Comparison of ENCODE assay signal across 13 cellular contexts in genomic region chr15:38886315-38887163, GRCh38.
DNase-seq lines count a peak whose midpoint lies in the region; ATAC-seq and TF ChIP-seq lines count a peak whose summit lies in the region.
"Had no signal": no experiment of that assay in that cellular context is flagged by ENCODE, and none has a peak within 500 bp of the region (broad histone marks: within the 10 kb centered on the region; RNA-seq: fewer than 3 reads in every experiment).

No MANE protein-coding gene starts in this region.

- H3K4me1 ChIP-seq in GM23248 (ENCODE audit: insufficient read depth) (peaks cover 47% of the 10 kb centered on the region), PC-3 (ENCODE audit: insufficient read depth, low read length) (peaks cover 16% of the 10 kb centered on the region), esophagus muscularis mucosa (peaks cover 0 to 51% (median 44%) of the 10 kb centered on the region in 4 donors), neuronal stem cell (ENCODE audit: control insufficient read depth in 2 of 2, insufficient read depth in 1 of 2, low read depth in 1 of 2, low read length in 2 of 2) (no peaks in the 10 kb centered on the region)

- H3K27me3 ChIP-seq in GM23248 (replicated peaks; ENCODE audit: insufficient read depth) (no peaks in the 10 kb centered on the region), PC-3 (ENCODE audit: low read length) (no peaks in the 10 kb centered on the region), esophagus muscularis mucosa (no peaks in the 10 kb centered on the region), neuronal stem cell (ENCODE audit: control insufficient read depth in 3 of 3, insufficient read depth in 3 of 3, low read depth in 1 of 3, low read length in 3 of 3) (no peaks in the 10 kb centered on the region)
- H3K27me3 ChIP-seq: tibial nerve had no signal

- no peak overlapping the region for H3K18ac ChIP-seq in neuronal stem cell (ENCODE audit: low read length)

- H4K91ac ChIP-seq in neuronal stem cell (ENCODE audit: low read depth, low read length, poor library complexity) = no peak overlapping the region

- peak overlapping the region; percentile 65 for H3K4me3 ChIP-seq in GM23248
- H3K4me3 ChIP-seq in PC-3 (ENCODE audit: low read length) = no peak overlapping the region
- H3K4me3 ChIP-seq in esophagus muscularis mucosa = no peak overlapping the region
- peak overlapping the region; percentile 30 for H3K4me3 ChIP-seq in skeletal muscle cell (ENCODE audit: low read depth, low read length)
- no peak overlapping the region for H3K4me3 ChIP-seq in neuronal stem cell (ENCODE audit: low read length in 2 of 2)
- H3K4me3 ChIP-seq: tibial nerve had no signal

- H3K9ac ChIP-seq in GM23248 (peak overlapping the region; percentile 75), PC-3 (ENCODE audit: low read length) (no peak overlapping the region), neuronal stem cell (ENCODE audit: low read depth, low read length, poor library complexity) (no peak overlapping the region)
- H3K9ac ChIP-seq: parathyroid adenoma had no signal

- peak overlapping the region; percentile 72 for H3K4me2 ChIP-seq in GM23248 (ENCODE audit: unreplicated experiment)
- peak overlapping the region; percentile 46 for H3K4me2 ChIP-seq in PC-3 (ENCODE audit: low read length)
- H3K4me2 ChIP-seq in neuronal stem cell (ENCODE audit: insufficient read depth, low read length, poor library complexity, severe bottlenecking) = no peak overlapping the region

- H4K20me1 ChIP-seq in GM23248 (ENCODE audit: insufficient read depth) = no peaks in the 10 kb centered on the region
- H4K20me1 ChIP-seq in PC-3 (ENCODE audit: low read length) = no peaks in the 10 kb centered on the region

- no peak overlapping the region for H2BK5ac ChIP-seq in neuronal stem cell (ENCODE audit: low read length)

- POLR2A ChIA-PET in PC-3 (lab: Charles Lee; ENCODE audit: unreplicated experiment) = no interaction called here

- H4K8ac ChIP-seq in neuronal stem cell (ENCODE audit: low read depth, low read length) = no peak overlapping the region

- 35 to 48% methylated on average over 2 of the region's 2 CpGs for WGBS in GM23248 (ENCODE audit: low coverage in 1 of 2, low lambda C conversion rate in 2 of 2, missing lambda C conversion rate in 2 of 2), 2 experiments
- WGBS in esophagus muscularis mucosa = 94% methylated on average over 1 of the region's 2 CpGs
- WGBS in neuronal stem cell (ENCODE audit: extremely low coverage in 2 of 2, insufficient read length in 2 of 2, insufficient replicate concordance in 1 of 2), 2 donors = no CpG with 5 or more reads among the region's 2 CpGs

- no peak overlapping the region for H3K14ac ChIP-seq in neuronal stem cell (ENCODE audit: low read length)

- in situ Hi-C loops in GM23248 (cut with MboI) = no loop called here

- no peak overlapping the region for H3K23ac ChIP-seq in neuronal stem cell (ENCODE audit: low read depth, low read length, poor library complexity)

- H3K27ac ChIP-seq in GM23248 = peak overlapping the region; percentile 97
- peak overlapping the region; percentile 7; the same call in 1 of the 2 replicates for H3K27ac ChIP-seq in PC-3 (ENCODE audit: low read length)
- peak overlapping the region in 1 of 4 donors; percentile 66 for H3K27ac ChIP-seq in esophagus muscularis mucosa (replicated peaks in 1 of 4)
- no peak overlapping the region for H3K27ac ChIP-seq in neuronal stem cell (replicated peaks; ENCODE audit: low read length)
- H3K27ac ChIP-seq: parathyroid adenoma had no signal

- no peak overlapping the region for H2BK12ac ChIP-seq in neuronal stem cell (ENCODE audit: low read length)

- no peak for TF ChIP-seq CTCF in PC-3 (conservative IDR thresholded peaks at IDR 0.05; ENCODE audit: low read depth, low read length)
- TF ChIP-seq CTCF in esophagus muscularis mucosa (IDR thresholded peaks at IDR 0.05) = no peak

- no peak overlapping the region for H3K4ac ChIP-seq in neuronal stem cell (ENCODE audit: low read length)

- intact Hi-C loops in PC-3 (cut with micrococcal nuclease) = no loop called here
- intact Hi-C loops in esophagus muscularis mucosa (cut with DNase I) = loop anchor here (10.0 kb wide), 1 partner anchor 108 kb away; no protein-coding TSS in a partner anchor
- intact Hi-C loops in sciatic nerve (cut with DNase I) = no loop called here

- H2BK15ac ChIP-seq in neuronal stem cell (ENCODE audit: low read length) = no peak overlapping the region

- BruUV-seq in PC-3 (replicated peaks; lab: Mats Ljungman, UMichigan) = no TSS peak

- H3K36me3 ChIP-seq in GM23248 (ENCODE audit: low read depth) = no peaks in the 10 kb centered on the region
- H3K36me3 ChIP-seq in PC-3 (ENCODE audit: low read depth, low read length) = no peaks in the 10 kb centered on the region
- H3K36me3 ChIP-seq in esophagus muscularis mucosa = no peaks in the 10 kb centered on the region
- H3K36me3 ChIP-seq in neuronal stem cell (replicated peaks in 1 of 2; ENCODE audit: control insufficient read depth in 2 of 2, insufficient read depth in 2 of 2, low read length in 2 of 2) = no peaks in the 10 kb centered on the region
- H3K36me3 ChIP-seq: tibial nerve had no signal

- H3F3A ChIP-seq in GM23248 (ENCODE audit: insufficient read depth) (peaks cover 65% of the 10 kb centered on the region), PC-3 (ENCODE audit: low read length, unreplicated experiment) (no peaks in the 10 kb centered on the region)

- TF ChIP-seq EP300 in esophagus muscularis mucosa (IDR thresholded peaks at IDR 0.05) = peak; percentile 22

- CTCF ChIA-PET in PC-3 (lab: Charles Lee) = no interaction called here

- H2AK5ac ChIP-seq in neuronal stem cell (ENCODE audit: low read depth, low read length) = no peak overlapping the region

- no peak overlapping the region for H2BK120ac ChIP-seq in neuronal stem cell (ENCODE audit: low read depth, low read length)

- H3K9me2 ChIP-seq in GM23248 (ENCODE audit: insufficient read depth) (no peaks in the 10 kb centered on the region), PC-3 (replicated peaks; ENCODE audit: low read length) (no peaks in the 10 kb centered on the region)

- H2AFZ ChIP-seq in GM23248 = peak overlapping the region; percentile 41; the same call in 1 of the 2 replicates
- H2AFZ ChIP-seq in PC-3 (ENCODE audit: low read length) = peak overlapping the region; percentile 45
- no peak overlapping the region for H2AFZ ChIP-seq in neuronal stem cell (ENCODE audit: low read length)
- H2AFZ ChIP-seq: parathyroid adenoma had no signal

- DNase-seq in GM23248 = peak; percentile 88
- DNase-seq in PC-3 = peak; percentile 85
- no peak for DNase-seq in esophagus muscularis mucosa (ENCODE audit: extremely low spot score)
- peak; percentile 83 for DNase-seq in skeletal muscle cell (ENCODE audit: low read depth)
- DNase-seq in DMS 273 treated with DMSO at 0.1 percent for 48 hours (lab: John Stamatoyannopoulos, UW) = no peak
- no peak for DNase-seq in sciatic nerve (ENCODE audit: low spot score)
- DNase-seq in neuronal stem cell (ENCODE audit: low spot score) = no peak
- DNase-seq: activated naive CD8-positive, alpha-beta T cell treated with anti-CD3 and anti-CD28 coated beads, Interleukin-2, amount 50 U/mL, for 24 hours; GDM1; H9; NCI-H2029 treated with DMSO at 0.1 percent for 48 hours had no signal

- ATAC-seq in PC-3 (peak; percentile 67), sciatic nerve (no peak)
- ATAC-seq: activated naive CD8-positive, alpha-beta T cell treated with anti-CD3 and anti-CD28 coated beads, Interleukin-2, amount 50 U/mL, for 24 hours had no signal

- H3K79me2 ChIP-seq in GM23248 (ENCODE audit: insufficient read depth) (no peaks in the 10 kb centered on the region), PC-3 (ENCODE audit: low read length) (no peaks in the 10 kb centered on the region)
- H3K79me2 ChIP-seq: parathyroid adenoma had no signal

- no peak for TF ChIP-seq POLR2A in esophagus muscularis mucosa (IDR thresholded peaks at IDR 0.05; ENCODE audit: low read depth)

- H3K9me3 ChIP-seq in GM23248 (ENCODE audit: low read depth) (no peaks in the 10 kb centered on the region), PC-3 (ENCODE audit: low read length) (no peaks in the 10 kb centered on the region), esophagus muscularis mucosa (no peaks in the 10 kb centered on the region), neuronal stem cell (replicated peaks in 1 of 2; ENCODE audit: control insufficient read depth in 2 of 2, insufficient read depth in 1 of 2, low read depth in 1 of 2, low read length in 2 of 2) (no peaks in the 10 kb centered on the region)
- H3K9me3 ChIP-seq: tibial nerve had no signal

- H3K79me1 ChIP-seq in neuronal stem cell (ENCODE audit: low read depth, low read length) = no peaks in the 10 kb centered on the region

Comparison
In these comparisons a context has a peak if more than half of its experiments do, and no peak if none do; other contexts are left out.
1. DNase-seq: peak in GM23248 (single experiment), PC-3 (single experiment) and skeletal muscle cell (single experiment); none in esophagus muscularis mucosa (single experiment), DMS 273 treated with DMSO at 0.1 percent for 48 hours (single experiment), sciatic nerve (single experiment) and neuronal stem cell (single experiment).
2. H3K4me3 ChIP-seq: peak in GM23248 (single experiment) and skeletal muscle cell (single experiment); none in PC-3 (single experiment), esophagus muscularis mucosa (0 of 4) and neuronal stem cell (0 of 2).